30 cellular contexts compared by ENCODE assay signal in genomic region chr22:19753996-19754700, GRCh38. TPM values are rescaled to one million over a fixed set of nuclear protein-coding genes. Genes with fewer than 3 reads are reported as not detected.
"Had no signal": no experiment of that assay in that cellular context is flagged by ENCODE, and none has a peak within 500 bp of the region (broad histone marks: within the 10 kb centered on the region; RNA-seq: fewer than 3 reads in every experiment).

No MANE protein-coding gene starts in this region.

- H3K9me3 ChIP-seq: colonic mucosa, esophagus squamous epithelium, ovary, psoas muscle, sigmoid colon, testis, tibial artery, upper lobe of left lung, uterus had no signal

- H3K4me3 ChIP-seq: colonic mucosa, lung, ovary, psoas muscle, sigmoid colon, testis, tibial artery, upper lobe of left lung, uterus had no signal

- H3K9me3 Mint-ChIP-seq: dendritic cell treated with granulocyte-macrophage colony-stimulating factor and Interleukin-4, amounts not matched to agents 40 ng/mL and 50 ng/mL, for 4 days; naive thymus-derived CD8-positive, alpha-beta T cell; nephron progenitor cell; stimulated activated effector memory CD8-positive, alpha-beta T cell treated with anti-CD3 and anti-CD28 coated beads, Interleukin-12 subunit alpha, Interleukin-12 subunit beta, amount 100 ng/mL, for 72 hours had no signal

- H3K36me3 Mint-ChIP-seq: naive thymus-derived CD8-positive, alpha-beta T cell; stimulated activated effector memory CD8-positive, alpha-beta T cell treated with anti-CD3 and anti-CD28 coated beads, Interleukin-12 subunit alpha, Interleukin-12 subunit beta, amount 100 ng/mL, for 72 hours had no signal

- H3K36me3 ChIP-seq: colonic mucosa, esophagus squamous epithelium, ovary, sigmoid colon, tibial artery, upper lobe of left lung, uterus had no signal

- ATAC-seq: left lobe of liver; naive thymus-derived CD8-positive, alpha-beta T cell; psoas muscle; right cardiac atrium; stimulated activated effector memory CD8-positive, alpha-beta T cell treated with anti-CD3 and anti-CD28 coated beads, Interleukin-12 subunit alpha, Interleukin-12 subunit beta, amount 100 ng/mL, for 72 hours had no signal

- H3K27ac Mint-ChIP-seq: dendritic cell treated with granulocyte-macrophage colony-stimulating factor and Interleukin-4, amounts not matched to agents 40 ng/mL and 50 ng/mL, for 4 days; nephron progenitor cell; stimulated activated effector memory CD8-positive, alpha-beta T cell treated with anti-CD3 and anti-CD28 coated beads, Interleukin-12 subunit alpha, Interleukin-12 subunit beta, amount 100 ng/mL, for 72 hours had no signal

- H3K27ac ChIP-seq: colonic mucosa, esophagus squamous epithelium, ovary, psoas muscle, sigmoid colon, testis, tibial artery, upper lobe of left lung, uterus had no signal

- DNase-seq: colonic mucosa; effector CD8-positive, alpha-beta T cell; erythroblast; esophagus squamous epithelium; foreskin melanocyte; kidney; mesenchymal stem cell; midbrain; naive thymus-derived CD8-positive, alpha-beta T cell; occipital lobe; ovary; posterior cingulate gyrus; psoas muscle; right cardiac atrium; sigmoid colon; stimulated activated CD4-positive, alpha-beta T cell treated with anti-CD3 and anti-CD28 coated beads, Interleukin-2, amount 100 ng/mL, for 24 hours; stimulated activated CD4-positive, alpha-beta T cell treated with anti-CD3 and anti-CD28 coated beads, Interleukin-4, amount 100 ng/mL, for 24 hours; stimulated activated naive CD4-positive, alpha-beta T cell treated with Interleukin-2 at 50 U/mL for 16 hours; substantia nigra; testis; tibial artery; uterus had no signal

- H3K4me3 Mint-ChIP-seq: dendritic cell treated with granulocyte-macrophage colony-stimulating factor and Interleukin-4, amounts not matched to agents 40 ng/mL and 50 ng/mL, for 4 days; nephron progenitor cell; stimulated activated effector memory CD8-positive, alpha-beta T cell treated with anti-CD3 and anti-CD28 coated beads, Interleukin-12 subunit alpha, Interleukin-12 subunit beta, amount 100 ng/mL, for 72 hours had no signal

- H3K4me1 ChIP-seq: testis had no signal

RNA-seq across cellular contexts. Expression of gene TBX1, which starts 6.4 kb away (rescaled TPM):
- total RNA-seq: chondrocyte; naive thymus-derived CD8-positive, alpha-beta T cell had no signal
- polyA plus RNA-seq: naive thymus-derived CD8-positive, alpha-beta T cell had no signal

RNA-seq across cellular contexts. Expression of gene GP1BB, which starts 30.8 kb away (rescaled TPM):
- total RNA-seq: renal cortical epithelial cell had no signal
- polyA plus RNA-seq: naive thymus-derived CD8-positive, alpha-beta T cell had no signal
